In the genomic region with DNA sequence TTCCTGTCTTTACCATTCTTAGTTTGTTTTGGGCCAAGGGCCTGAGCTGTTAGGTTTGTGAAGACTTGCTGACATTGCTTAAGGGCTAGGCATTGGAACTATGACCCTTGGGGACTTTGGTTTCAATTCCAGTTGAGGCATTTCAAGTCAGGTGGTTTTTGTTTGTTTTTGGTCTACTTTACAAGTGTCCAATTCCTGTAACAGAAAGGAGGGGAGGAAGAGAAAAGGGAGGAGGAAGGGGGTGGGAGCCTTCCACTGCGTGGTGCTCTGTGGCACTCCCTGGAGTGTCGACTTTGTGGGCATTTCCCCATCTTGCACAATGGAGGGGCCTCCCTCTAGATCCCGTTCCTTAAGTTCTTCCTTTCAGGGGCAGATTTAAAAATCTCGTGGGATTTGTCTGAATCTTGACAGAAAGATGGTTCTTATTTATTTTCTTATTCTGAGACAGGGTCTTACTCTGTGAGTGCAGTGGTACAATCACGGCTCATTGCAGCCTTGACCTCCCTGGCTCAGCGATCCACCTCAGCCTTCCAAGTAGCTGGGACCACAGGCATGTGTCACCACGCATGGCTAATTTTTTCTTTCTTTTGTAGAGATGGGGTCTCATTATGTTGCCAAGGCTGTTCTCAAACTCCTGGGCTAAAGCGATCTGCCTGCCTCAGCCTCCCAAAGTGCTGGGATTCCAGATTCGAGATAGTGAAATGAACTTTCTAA, we compare ENCODE assay signal across 11 cellular contexts. TPM values are rescaled to one million over a fixed set of nuclear protein-coding genes. Genes with fewer than 3 reads are reported as not detected.
A peak's percentile ranks its signal among the peaks of the same experiment; 100 is the strongest.
DNase-seq lines count a peak whose midpoint lies in the region; ATAC-seq and TF ChIP-seq lines count a peak whose summit lies in the region.
"Had no signal": no experiment of that assay in that cellular context is flagged by ENCODE, and none has a peak within 500 bp of the region (broad histone marks: within the 10 kb centered on the region; RNA-seq: fewer than 3 reads in every experiment).

No MANE protein-coding gene starts in this region.

- H3K27ac Mint-ChIP-seq in osteocyte (ENCODE audit: unreplicated experiment) = peak overlapping the region; percentile 96

- no peaks in the 10 kb centered on the region for H3K9me3 Mint-ChIP-seq in osteocyte (ENCODE audit: unreplicated experiment)

- H3K36me3 Mint-ChIP-seq in osteocyte (ENCODE audit: unreplicated experiment) = no peaks in the 10 kb centered on the region

- POLR2A ChIA-PET in PC-3 (lab: Charles Lee; ENCODE audit: unreplicated experiment) = no interaction called here

- peak; percentile 25 for DNase-seq in AG10803 (ENCODE audit: low read depth)
- DNase-seq in PC-3 = peak; percentile 61
- DNase-seq in osteocyte (ENCODE audit: extremely low spot score, unreplicated experiment) = no peak
- no peak for DNase-seq in midbrain (lab: John Stamatoyannopoulos, UW)
- no peak for DNase-seq in NCI-H1105 treated with DMSO at 0.1 percent for 48 hours (lab: John Stamatoyannopoulos, UW)
- DNase-seq in NCI-H526 treated with DMSO at 0.1 percent for 48 hours (lab: John Stamatoyannopoulos, UW) = no peak
- DNase-seq: activated gamma-delta T cell, NCI-H1417 had no signal

- intact Hi-C loops in PC-3 (cut with micrococcal nuclease) = loop anchor here (1.0 to 10.0 kb wide), 3 partner anchors 48 to 375 kb away; no protein-coding TSS in a partner anchor

- H3K36me3 ChIP-seq in PC-3 (ENCODE audit: low read depth, low read length) (no peaks in the 10 kb centered on the region), esophagus (ENCODE audit: control insufficient read depth in 2 of 2, insufficient read depth in 2 of 2, low read length in 1 of 2) (no peaks in the 10 kb centered on the region)
- H3K36me3 ChIP-seq: HAP-1 had no signal

- peak overlapping the region; percentile 42 for H3K4me2 ChIP-seq in PC-3 (ENCODE audit: low read length)

- H3K9me3 ChIP-seq in PC-3 (ENCODE audit: low read length) = no peaks in the 10 kb centered on the region
- no peaks in the 10 kb centered on the region for H3K9me3 ChIP-seq in esophagus (ENCODE audit: control insufficient read depth in 2 of 2, insufficient read depth in 1 of 2, low read depth in 1 of 2, low read length in 1 of 2)
- H3K9me3 ChIP-seq: HAP-1 had no signal

- H3K27ac ChIP-seq in PC-3 (ENCODE audit: low read length) (peak overlapping the region; percentile 25), esophagus (ENCODE audit: low read depth in 2 of 2, low read length in 1 of 2) (peak overlapping the region; percentile 9 to 15)

- no peaks in the 10 kb centered on the region for H3K79me2 ChIP-seq in PC-3 (ENCODE audit: low read length)

- peak overlapping the region; percentile 20; the same call in 1 of the 2 replicates for H2AFZ ChIP-seq in PC-3 (ENCODE audit: low read length)

- no peak for TF ChIP-seq CTCF in AG10803 (conservative IDR thresholded peaks at IDR 0.05; ENCODE audit: low read length)
- TF ChIP-seq CTCF in PC-3 (conservative IDR thresholded peaks at IDR 0.05; ENCODE audit: low read depth, low read length) = no peak
- no peak for TF ChIP-seq CTCF in osteocyte (IDR thresholded peaks at IDR 0.05)

- peaks cover 51% of the 10 kb centered on the region for H3K4me1 ChIP-seq in PC-3 (ENCODE audit: insufficient read depth, low read length)
- peaks cover 12 to 34% of the 10 kb centered on the region in 2 donors for H3K4me1 ChIP-seq in esophagus (ENCODE audit: control insufficient read depth in 2 of 2, insufficient read depth in 2 of 2, low read length in 1 of 2)

- no peaks in the 10 kb centered on the region for H3K9me2 ChIP-seq in PC-3 (replicated peaks; ENCODE audit: low read length)

- no peaks in the 10 kb centered on the region for H4K20me1 ChIP-seq in PC-3 (ENCODE audit: low read length)

- H3K27me3 ChIP-seq in PC-3 (ENCODE audit: low read length) (no peaks in the 10 kb centered on the region), esophagus (ENCODE audit: control insufficient read depth in 1 of 2, insufficient read depth in 2 of 2, low read length in 2 of 2) (no peaks in the 10 kb centered on the region)

- WGBS in esophagus, 2 donors = 67 to 75% methylated on average over 9 of the region's 9 CpGs

- H3K27me3 Mint-ChIP-seq in osteocyte (ENCODE audit: unreplicated experiment) = no peaks in the 10 kb centered on the region

- H3K9ac ChIP-seq in PC-3 (ENCODE audit: low read length) = no peak overlapping the region

- no peaks in the 10 kb centered on the region for H3F3A ChIP-seq in PC-3 (ENCODE audit: low read length, unreplicated experiment)

- ATAC-seq in PC-3 = peak; percentile 27
- no peak for ATAC-seq in HG02763 (IDR thresholded peaks at IDR 0.05; ENCODE audit: unreplicated experiment)

- H3K4me3 Mint-ChIP-seq in osteocyte (ENCODE audit: unreplicated experiment) = peak overlapping the region; percentile 12

- BruUV-seq in PC-3 (replicated peaks; lab: Mats Ljungman, UMichigan) = no TSS peak

- no peak overlapping the region for H3K4me3 ChIP-seq in AG10803 (ENCODE audit: low read length)
- no peak overlapping the region for H3K4me3 ChIP-seq in PC-3 (ENCODE audit: low read length)
- H3K4me3 ChIP-seq in esophagus (ENCODE audit: low read depth in 1 of 2, low read length in 2 of 2) = no peak overlapping the region
- H3K4me3 ChIP-seq: HAP-1 had no signal

- CTCF ChIA-PET in PC-3 (lab: Charles Lee) = no interaction called here

- peaks cover 62% of the 10 kb centered on the region for H3K4me1 Mint-ChIP-seq in osteocyte (ENCODE audit: unreplicated experiment)

RNA-seq across cellular contexts. Expression of gene RYK, which starts 59.5 kb away (rescaled TPM):
- total RNA-seq in PC-3 (2014; rRNA removed) = 44.1 and 47.2 TPM in 2 replicates
- polyA plus RNA-seq in esophagus = 10 to 100 TPM; 24.7 to 25.4 TPM
- total RNA-seq in osteocyte = 68.1 and 70.7 TPM in 2 replicates

Comparison
In these comparisons a context has a peak if more than half of its experiments do, and no peak if none do; other contexts are left out.
1. DNase-seq: peak in AG10803 (single experiment) and PC-3 (single experiment); none in osteocyte (single experiment), midbrain (single experiment), NCI-H1105 treated with DMSO at 0.1 percent for 48 hours (single experiment) and NCI-H526 treated with DMSO at 0.1 percent for 48 hours (single experiment).